In genomic region chr5:124289641-124290201, GRCh38 we compare ENCODE assay signal across 8 cellular contexts.
DNase-seq lines count a peak whose midpoint lies in the region; ATAC-seq and TF ChIP-seq lines count a peak whose summit lies in the region.
"Had no signal": no experiment of that assay in that cellular context is flagged by ENCODE, and none has a peak within 500 bp of the region (broad histone marks: within the 10 kb centered on the region; RNA-seq: fewer than 3 reads in every experiment).

No MANE protein-coding gene starts in this region.

- peaks cover 2% of the 10 kb centered on the region; the same call in 1 of the 2 replicates for H3K36me3 ChIP-seq in HUES6 (ENCODE audit: control insufficient read depth, insufficient read depth, low read length)
- no peaks in the 10 kb centered on the region for H3K36me3 ChIP-seq in OCI-LY7 (ENCODE audit: insufficient read depth, low read length)

- H3K9me3 ChIP-seq in HUES6 (ENCODE audit: control insufficient read depth, insufficient read depth, low read depth, low read length), result peaks cover 14% of the 10 kb centered on the region
- H3K9me3 ChIP-seq in OCI-LY7 (ENCODE audit: low read length), result no peaks in the 10 kb centered on the region

- intact Hi-C loops in OCI-LY7 (cut with micrococcal nuclease; ENCODE audit: unreplicated experiment) (no loop called here), left ventricle myocardium superior (cut with micrococcal nuclease) (no loop called here)

- H3K79me2 ChIP-seq in OCI-LY7 (ENCODE audit: insufficient read depth, low read depth, low read length), result no peaks in the 10 kb centered on the region

- H3K4me3 ChIP-seq in HUES6 (ENCODE audit: low read depth, low read length), result no peak overlapping the region
- no peak overlapping the region for H3K4me3 ChIP-seq in OCI-LY7 (ENCODE audit: low read depth, low read length, poor library complexity, severe bottlenecking)

- no peaks in the 10 kb centered on the region for H3K27me3 ChIP-seq in HUES6 (ENCODE audit: control insufficient read depth, insufficient read depth, low read length)

- 0 out of 2 replicates have a peak, but pooled peaks have one; percentile 18 for TF ChIP-seq CTCF in OCI-LY7 (conservative IDR thresholded peaks at IDR 0.05; ENCODE audit: low read length)

- POLR2A ChIA-PET in OCI-LY7 (lab: Charles Lee), result interaction anchor here (0.5 to 1.2 kb wide), 6 partner anchors 9 to 870 kb away, joined by 3 to 4 read pairs (median 4); no protein-coding TSS in a partner anchor

- no peak overlapping the region for H3K4me2 ChIP-seq in OCI-LY7 (ENCODE audit: low read length)

- no peaks in the 10 kb centered on the region for H3K9me2 ChIP-seq in OCI-LY7 (ENCODE audit: insufficient read depth, low read length)

- ATAC-seq in left ventricle myocardium superior, result peak; percentile 79

- BruUV-seq in OCI-LY7 (replicated peaks; lab: Mats Ljungman, UMichigan), result no TSS peak

- CTCF ChIA-PET in OCI-LY7 (lab: Charles Lee; ENCODE audit: unreplicated experiment), result no interaction called here

- H3K4me1 ChIP-seq in HUES6 (ENCODE audit: control insufficient read depth, insufficient read depth, low read length) (peaks cover 18% of the 10 kb centered on the region), OCI-LY7 (ENCODE audit: insufficient read depth, low read length, poor library complexity, severe bottlenecking) (no peaks in the 10 kb centered on the region)

- no peaks in the 10 kb centered on the region for H4K20me1 ChIP-seq in OCI-LY7 (ENCODE audit: insufficient read depth, low read length)

- H3K27ac ChIP-seq in HUES6 (ENCODE audit: low read depth, low read length) (peak overlapping the region; percentile 73; the same call in 1 of the 2 replicates), OCI-LY7 (ENCODE audit: low read depth, low read length, poor library complexity, severe bottlenecking) (no peak overlapping the region), substantia nigra (ENCODE audit: low read depth, low read length, poor library complexity, severe bottlenecking) (peak overlapping the region; percentile 78)

- peak; percentile 7 for DNase-seq in OCI-LY7 (ENCODE audit: low spot score)
- no peak for DNase-seq in left ventricle myocardium superior
- peak in 21 of 49 donors; percentile 3 to 66 (median 21) for DNase-seq in substantia nigra (lab: John Stamatoyannopoulos, UW)
- no peak for DNase-seq in activated CD8-positive, alpha-beta memory T cell treated with anti-CD3 and anti-CD28 coated beads for 24 hours
- no peak for DNase-seq in activated T-cell treated with anti-CD3 and anti-CD28 coated beads for 4 hours
- DNase-seq in NCI-H226, result no peak
- DNase-seq: foreskin fibroblast had no signal

- no peak overlapping the region for H2AFZ ChIP-seq in OCI-LY7 (ENCODE audit: low read length)

- H3K9ac ChIP-seq in HUES6 (ENCODE audit: low read length), result peak overlapping the region; percentile 61
